In genomic region chr14:68245146-68246073, GRCh38 we compare ENCODE assay signal across 1 cellular context.
TF ChIP-seq lines count a peak whose summit lies in the region.

No MANE protein-coding gene starts in this region.

TF ChIP-seq in WTC11, 78 proteins besides CTCF, POLR2A, EP300 and RAD21 (continued from another document):
- TF ChIP-seq SP1 (CRISPR knock-in tag; conservative IDR thresholded peaks at IDR 0.05) (no peak), ETV6 (CRISPR knock-in tag; IDR thresholded peaks at IDR 0.05) (no peak), FOXK1 (CRISPR knock-in tag; IDR thresholded peaks at IDR 0.05) (no peak), JAZF1 (CRISPR knock-in tag; IDR thresholded peaks at IDR 0.05) (no peak)
